In the genomic region with DNA sequence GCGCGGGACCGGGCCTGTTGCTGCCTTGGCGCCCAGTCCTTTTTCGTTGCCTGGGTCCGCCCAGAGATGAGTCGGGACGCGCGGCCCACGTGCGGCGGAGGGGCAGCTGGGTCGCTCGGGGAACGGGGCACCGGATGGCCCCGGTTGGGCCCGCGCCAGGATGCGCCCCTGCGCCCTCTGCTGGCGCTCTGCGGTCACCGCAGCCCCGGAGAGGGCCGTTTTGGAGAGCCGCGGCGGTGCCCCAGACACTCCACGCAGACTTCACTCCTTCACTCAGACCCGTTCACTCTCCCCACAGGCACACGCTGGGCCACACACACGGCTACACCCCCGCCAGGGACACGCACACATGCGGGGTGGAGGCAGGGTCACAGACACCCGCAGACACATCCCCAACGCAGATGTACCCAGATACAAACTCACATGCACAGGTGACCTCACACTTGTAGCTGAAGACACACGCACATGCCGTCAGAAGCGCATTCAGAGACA, we compare ENCODE assay signal across 1 cellular context.
TF ChIP-seq lines count a peak whose summit lies in the region.

No MANE protein-coding gene starts in this region.

TF ChIP-seq in K562, 482 proteins besides CTCF, POLR2A, EP300 and RAD21 (continued from another document and continues in another):
- peak; percentile 66 for TF ChIP-seq ARID4B (CRISPR knock-in tag; IDR thresholded peaks at IDR 0.05)
- TF ChIP-seq MYC (IDR thresholded peaks at IDR 0.05; ENCODE audit: low read depth, low read length) = peak; percentile 86
- TF ChIP-seq MYC (CRISPR knock-in tag; IDR thresholded peaks at IDR 0.05; ENCODE audit: borderline replicate concordance, low read depth) = no peak
- TF ChIP-seq EP400 (IDR thresholded peaks at IDR 0.05) = peak; percentile 72; the same call in 1 of the 2 replicates
- no peak for TF ChIP-seq MCM7 (IDR thresholded peaks at IDR 0.05)
- 0 out of 2 replicates have a peak, but pooled peaks have one; percentile 44 for TF ChIP-seq ZKSCAN1 (IDR thresholded peaks at IDR 0.05; ENCODE audit: low read depth, low read length)
- TF ChIP-seq E2F4 (CRISPR knock-in tag; IDR thresholded peaks at IDR 0.05; ENCODE audit: low read depth) = no peak
- TF ChIP-seq RNF2 (IDR thresholded peaks at IDR 0.05) = peak; percentile 54; the same call in 1 of the 2 replicates
- TF ChIP-seq MNT (conservative IDR thresholded peaks at IDR 0.05) = peak; percentile 58 to 80
- peak; percentile 87 for TF ChIP-seq ETV5 (CRISPR knock-in tag; IDR thresholded peaks at IDR 0.05; ENCODE audit: low read depth)
- TF ChIP-seq ESRRA (IDR thresholded peaks at IDR 0.05; ENCODE audit: borderline replicate concordance, low read depth) = peak; percentile 84; the same call in 1 of the 2 replicates
- peak; percentile 43; the same call in 1 of the 2 replicates for TF ChIP-seq PHF8 (IDR thresholded peaks at IDR 0.05; ENCODE audit: borderline replicate concordance, low read length)
- TF ChIP-seq CBFA2T2 (conservative IDR thresholded peaks at IDR 0.05) = 0 out of 2 replicates have a peak, but pooled peaks have one; percentile 7
- TF ChIP-seq MTA1 (IDR thresholded peaks at IDR 0.05; ENCODE audit: borderline replicate concordance) = 0 out of 2 replicates have a peak, but pooled peaks have one; percentile 22
- peak; percentile 79; the same call in 1 of the 2 replicates for TF ChIP-seq TARDBP (IDR thresholded peaks at IDR 0.05)
- TF ChIP-seq, protein P1, sequence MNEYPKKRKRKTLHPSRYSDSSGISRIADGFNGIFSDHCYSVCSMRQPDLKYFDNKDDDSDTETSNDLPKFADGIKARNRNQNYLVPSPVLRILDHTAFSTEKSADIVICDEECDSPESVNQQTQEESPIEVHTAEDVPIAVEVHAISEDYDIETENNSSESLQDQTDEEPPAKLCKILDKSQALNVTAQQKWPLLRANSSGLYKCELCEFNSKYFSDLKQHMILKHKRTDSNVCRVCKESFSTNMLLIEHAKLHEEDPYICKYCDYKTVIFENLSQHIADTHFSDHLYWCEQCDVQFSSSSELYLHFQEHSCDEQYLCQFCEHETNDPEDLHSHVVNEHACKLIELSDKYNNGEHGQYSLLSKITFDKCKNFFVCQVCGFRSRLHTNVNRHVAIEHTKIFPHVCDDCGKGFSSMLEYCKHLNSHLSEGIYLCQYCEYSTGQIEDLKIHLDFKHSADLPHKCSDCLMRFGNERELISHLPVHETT (CRISPR knock-in tag; conservative IDR thresholded peaks at IDR 0.05 in 1 of 2, IDR thresholded peaks at IDR 0.05 in 1 of 2) = peak in 1 of 2 experiments; percentile 74; a peak in 2 of 4 replicates
- TF ChIP-seq, protein P2, sequence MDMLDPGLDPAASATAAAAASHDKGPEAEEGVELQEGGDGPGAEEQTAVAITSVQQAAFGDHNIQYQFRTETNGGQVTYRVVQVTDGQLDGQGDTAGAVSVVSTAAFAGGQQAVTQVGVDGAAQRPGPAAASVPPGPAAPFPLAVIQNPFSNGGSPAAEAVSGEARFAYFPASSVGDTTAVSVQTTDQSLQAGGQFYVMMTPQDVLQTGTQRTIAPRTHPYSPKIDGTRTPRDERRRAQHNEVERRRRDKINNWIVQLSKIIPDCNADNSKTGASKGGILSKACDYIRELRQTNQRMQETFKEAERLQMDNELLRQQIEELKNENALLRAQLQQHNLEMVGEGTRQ (CRISPR knock-in tag; IDR thresholded peaks at IDR 0.05) = peak; percentile 53
- TF ChIP-seq SMC3 (conservative IDR thresholded peaks at IDR 0.05; ENCODE audit: insufficient read depth, low read depth, low read length) = peak; percentile 87
- TF ChIP-seq KLF6 (CRISPR knock-in tag; IDR thresholded peaks at IDR 0.05; ENCODE audit: borderline replicate concordance) = peak; percentile 94; the same call in 1 of the 2 replicates
- no peak for TF ChIP-seq BRF2 (IDR thresholded peaks at IDR 0.05; ENCODE audit: borderline replicate concordance, insufficient read depth, insufficient read length)
- TF ChIP-seq CBFB (CRISPR knock-in tag; IDR thresholded peaks at IDR 0.05) = peak; percentile 97
- TF ChIP-seq, protein P3, sequence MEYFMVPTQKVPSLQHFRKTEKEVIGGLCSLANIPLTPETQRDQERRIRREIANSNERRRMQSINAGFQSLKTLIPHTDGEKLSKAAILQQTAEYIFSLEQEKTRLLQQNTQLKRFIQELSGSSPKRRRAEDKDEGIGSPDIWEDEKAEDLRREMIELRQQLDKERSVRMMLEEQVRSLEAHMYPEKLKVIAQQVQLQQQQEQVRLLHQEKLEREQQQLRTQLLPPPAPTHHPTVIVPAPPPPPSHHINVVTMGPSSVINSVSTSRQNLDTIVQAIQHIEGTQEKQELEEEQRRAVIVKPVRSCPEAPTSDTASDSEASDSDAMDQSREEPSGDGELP (CRISPR knock-in tag; IDR thresholded peaks at IDR 0.05; ENCODE audit: borderline replicate concordance) = peak; percentile 88
- 0 out of 4 replicates have a peak, but pooled peaks of 1 of the 2 experiments have one; percentile 44 for TF ChIP-seq KDM4B (IDR thresholded peaks at IDR 0.05; ENCODE audit: borderline replicate concordance in 2 of 2, low read depth in 1 of 2)
- 0 out of 2 replicates have a peak, but pooled peaks have one; percentile 40 for TF ChIP-seq KDM2B (CRISPR knock-in tag; IDR thresholded peaks at IDR 0.05)
- TF ChIP-seq E2F6 (IDR thresholded peaks at IDR 0.05; ENCODE audit: borderline replicate concordance in 1 of 2, extremely low read depth in 1 of 2, insufficient read depth in 1 of 2, insufficient read length in 1 of 2, low read depth in 1 of 2, low read length in 1 of 2, poor library complexity in 1 of 2, severe bottlenecking in 1 of 2) = peak; percentile 75 to 89
- peak; percentile 72 for TF ChIP-seq CCNT2 (IDR thresholded peaks at IDR 0.05; ENCODE audit: borderline replicate concordance, extremely low read depth, insufficient read length, low read depth, low read length)
- TF ChIP-seq L3MBTL2 (IDR thresholded peaks at IDR 0.05) = peak; percentile 65
- TF ChIP-seq ZBTB9 (CRISPR knock-in tag; IDR thresholded peaks at IDR 0.05) = peak; percentile 66; the same call in 1 of the 2 replicates
- peak in 1 of 3 experiments; percentile 64 for TF ChIP-seq YY1 (IDR thresholded peaks at IDR 0.05; ENCODE audit: borderline replicate concordance in 1 of 3, control insufficient read depth in 1 of 3, extremely low read depth in 1 of 3, insufficient read depth in 3 of 3, insufficient read length in 1 of 3, insufficient replicate concordance in 2 of 3, low read depth in 1 of 3, low read length in 2 of 3)
- no peak for TF ChIP-seq CSDE1 (IDR thresholded peaks at IDR 0.05)
- TF ChIP-seq RCOR1 (IDR thresholded peaks at IDR 0.05; ENCODE audit: borderline replicate concordance in 1 of 2, low read depth in 2 of 2, low read length in 2 of 2) = 0 out of 4 replicates have a peak, but pooled peaks of 1 of the 2 experiments have one; percentile 45
- TF ChIP-seq, protein P4, sequence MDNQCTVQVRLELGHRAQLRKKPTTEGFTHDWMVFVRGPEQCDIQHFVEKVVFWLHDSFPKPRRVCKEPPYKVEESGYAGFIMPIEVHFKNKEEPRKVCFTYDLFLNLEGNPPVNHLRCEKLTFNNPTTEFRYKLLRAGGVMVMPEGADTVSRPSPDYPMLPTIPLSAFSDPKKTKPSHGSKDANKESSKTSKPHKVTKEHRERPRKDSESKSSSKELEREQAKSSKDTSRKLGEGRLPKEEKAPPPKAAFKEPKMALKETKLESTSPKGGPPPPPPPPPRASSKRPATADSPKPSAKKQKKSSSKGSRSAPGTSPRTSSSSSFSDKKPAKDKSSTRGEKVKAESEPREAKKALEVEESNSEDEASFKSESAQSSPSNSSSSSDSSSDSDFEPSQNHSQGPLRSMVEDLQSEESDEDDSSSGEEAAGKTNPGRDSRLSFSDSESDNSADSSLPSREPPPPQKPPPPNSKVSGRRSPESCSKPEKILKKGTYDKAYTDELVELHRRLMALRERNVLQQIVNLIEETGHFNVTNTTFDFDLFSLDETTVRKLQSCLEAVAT (IDR thresholded peaks at IDR 0.05) = peak in 1 of 2 experiments; percentile 81; a peak in 2 of 4 replicates
- TF ChIP-seq, protein P5, sequence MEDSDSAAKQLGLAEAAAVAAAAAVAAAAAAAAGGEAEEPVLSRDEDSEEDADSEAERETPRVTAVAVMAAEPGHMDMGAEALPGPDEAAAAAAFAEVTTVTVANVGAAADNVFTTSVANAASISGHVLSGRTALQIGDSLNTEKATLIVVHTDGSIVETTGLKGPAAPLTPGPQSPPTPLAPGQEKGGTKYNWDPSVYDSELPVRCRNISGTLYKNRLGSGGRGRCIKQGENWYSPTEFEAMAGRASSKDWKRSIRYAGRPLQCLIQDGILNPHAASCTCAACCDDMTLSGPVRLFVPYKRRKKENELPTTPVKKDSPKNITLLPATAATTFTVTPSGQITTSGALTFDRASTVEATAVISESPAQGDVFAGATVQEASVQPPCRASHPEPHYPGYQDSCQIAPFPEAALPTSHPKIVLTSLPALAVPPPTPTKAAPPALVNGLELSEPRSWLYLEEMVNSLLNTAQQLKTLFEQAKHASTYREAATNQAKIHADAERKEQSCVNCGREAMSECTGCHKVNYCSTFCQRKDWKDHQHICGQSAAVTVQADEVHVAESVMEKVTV (CRISPR knock-in tag; IDR thresholded peaks at IDR 0.05) = peak; percentile 64
- no peak for TF ChIP-seq ZSCAN29 (IDR thresholded peaks at IDR 0.05)
- TF ChIP-seq RBM25 (IDR thresholded peaks at IDR 0.05; ENCODE audit: low read depth, low read length, severe bottlenecking) = peak; percentile 23
- TF ChIP-seq GABPB1 (CRISPR knock-in tag; IDR thresholded peaks at IDR 0.05) = peak; percentile 46; the same call in 1 of the 2 replicates
- TF ChIP-seq TFAM (CRISPR knock-in tag; conservative IDR thresholded peaks at IDR 0.05) = no peak
- peak; percentile 18; the same call in 1 of the 2 replicates for TF ChIP-seq GATAD2B (IDR thresholded peaks at IDR 0.05; ENCODE audit: borderline replicate concordance)
- TF ChIP-seq TBP (optimal IDR thresholded peaks at IDR 0.05; ENCODE audit: low read depth, low read length) = peak; percentile 40
